9 cellular contexts compared by ENCODE assay signal in the genomic region with DNA sequence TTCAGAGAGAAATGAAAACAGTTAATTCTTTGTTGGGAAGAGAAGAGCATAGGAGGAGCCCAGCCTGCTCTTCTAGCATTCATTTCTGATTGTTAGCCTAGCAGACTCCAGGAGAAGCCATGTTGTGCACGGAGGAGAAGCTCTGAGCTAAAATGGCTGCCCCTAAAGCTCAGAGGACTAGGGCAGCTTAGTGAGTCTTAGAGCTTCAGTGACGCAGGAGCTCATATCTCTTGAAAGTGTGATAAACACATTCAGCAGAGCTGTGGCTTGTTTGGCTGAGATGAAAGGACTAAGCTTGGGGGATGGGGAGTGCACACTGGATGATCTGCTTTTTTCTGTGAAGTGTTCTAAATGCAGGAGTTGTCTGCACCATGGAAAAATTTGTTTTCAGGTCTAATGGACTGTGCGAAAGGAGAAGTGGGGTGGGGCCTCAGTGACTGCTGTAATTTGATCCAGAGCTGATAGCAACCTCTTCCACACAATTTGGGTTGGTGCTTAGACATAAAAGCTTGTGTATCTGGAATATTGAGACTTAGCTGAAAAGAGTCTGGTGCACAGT. TPM values are rescaled to one million over a fixed set of nuclear protein-coding genes. Genes with fewer than 3 reads are reported as not detected.
DNase-seq lines count a peak whose midpoint lies in the region; ATAC-seq and TF ChIP-seq lines count a peak whose summit lies in the region.
"Had no signal": no experiment of that assay in that cellular context is flagged by ENCODE, and none has a peak within 500 bp of the region (broad histone marks: within the 10 kb centered on the region; RNA-seq: fewer than 3 reads in every experiment).

No MANE protein-coding gene starts in this region.

- H3K27me3 Mint-ChIP-seq in activated CD4-positive, alpha-beta T cell treated with anti-CD3 and anti-CD28 coated beads, Interleukin-2, amount 10 ng/mL, durations not matched to agents 24 days and 14 days: no peaks in the 10 kb centered on the region
- H3K27me3 Mint-ChIP-seq: CD8-positive, alpha-beta memory T cell had no signal

- H3K27ac ChIP-seq in dorsolateral prefrontal cortex (peak overlapping the region; percentile 77 to 98 (median 93)), lung (ENCODE audit: low read depth in 1 of 2, low read length in 1 of 2) (peak overlapping the region; percentile 86 to 91), upper lobe of left lung (peak overlapping the region; percentile 45 to 77 (median 74)), RWPE1 (no peak overlapping the region; the same call in 1 of the 2 replicates)

- peaks cover 11% of the 10 kb centered on the region for H3K9me3 Mint-ChIP-seq in activated CD4-positive, alpha-beta T cell treated with anti-CD3 and anti-CD28 coated beads, Interleukin-2, amount 10 ng/mL, durations not matched to agents 24 days and 14 days

- no peaks in the 10 kb centered on the region for H3K4me1 Mint-ChIP-seq in activated CD4-positive, alpha-beta T cell treated with anti-CD3 and anti-CD28 coated beads, Interleukin-2, amount 10 ng/mL, durations not matched to agents 24 days and 14 days

- no peaks in the 10 kb centered on the region for H3K36me3 Mint-ChIP-seq in activated CD4-positive, alpha-beta T cell treated with anti-CD3 and anti-CD28 coated beads, Interleukin-2, amount 10 ng/mL, durations not matched to agents 24 days and 14 days (ENCODE audit: low read depth)
- H3K36me3 Mint-ChIP-seq: CD8-positive, alpha-beta memory T cell had no signal

- DNase-seq in activated CD4-positive, alpha-beta T cell treated with anti-CD3 and anti-CD28 coated beads, Interleukin-2, amount 10 ng/mL, durations not matched to agents 24 days and 14 days: peak; percentile 73
- DNase-seq in activated CD4-positive, alpha-beta T cell treated with anti-CD3 and anti-CD28 coated beads for 4 hours: no peak
- DNase-seq in NCI-H69 (lab: John Stamatoyannopoulos, UW) (peak; percentile 93), dorsolateral prefrontal cortex (peak in 1 of 10 donors; percentile 47), lung (ENCODE audit: low spot score) (no peak), upper lobe of left lung (peak in 1 of 2 donors; percentile 41), RWPE1 (ENCODE audit: low spot score) (no peak), NCI-H446 treated with DMSO at 0.1 percent for 48 hours (lab: John Stamatoyannopoulos, UW) (no peak)

- H3K9me3 ChIP-seq in lung (ENCODE audit: control insufficient read depth in 2 of 2, insufficient read depth in 1 of 2, low read length in 1 of 2): peaks cover 0 to 6% of the 10 kb centered on the region in 2 donors
- no peaks in the 10 kb centered on the region for H3K9me3 ChIP-seq in upper lobe of left lung

- H3K4me1 ChIP-seq in lung (ENCODE audit: control insufficient read depth in 2 of 2, insufficient read depth in 2 of 2, low read length in 2 of 2) (peaks cover 7 to 20% of the 10 kb centered on the region in 2 donors), upper lobe of left lung (peaks cover 19 to 34% (median 27%) of the 10 kb centered on the region in 4 donors)

- POLR2A ChIA-PET in RWPE1 (lab: Yijun Ruan, JAX; ENCODE audit: low non-redundant PET): no interaction called here

- WGBS in lung, 2 donors: 45 to 66% methylated on average over 3 of the region's 3 CpGs
- WGBS in upper lobe of left lung, 2 donors: 36 to 50% methylated on average over 3 of the region's 3 CpGs

- H3K36me3 ChIP-seq in lung (ENCODE audit: control insufficient read depth in 2 of 2, insufficient read depth in 2 of 2, low read length in 2 of 2) (peaks cover 12 to 23% of the 10 kb centered on the region in 2 donors), upper lobe of left lung (peaks cover 0 to 29% (median 11%) of the 10 kb centered on the region in 4 donors)

- no peak for TF ChIP-seq EP300 in upper lobe of left lung (IDR thresholded peaks at IDR 0.05)

- CTCF ChIA-PET in RWPE1 (lab: Yijun Ruan, JAX): interaction anchor here (0.6 to 1.0 kb wide), 2 partner anchors 20 to 180 kb away, joined by 3 to 4 read pairs; no protein-coding TSS in a partner anchor

- H3K27ac Mint-ChIP-seq in activated CD4-positive, alpha-beta T cell treated with anti-CD3 and anti-CD28 coated beads, Interleukin-2, amount 10 ng/mL, durations not matched to agents 24 days and 14 days: peak overlapping the region; percentile 54

- ATAC-seq in lung (ENCODE audit: insufficient read depth, low FRiP score) (no peak), upper lobe of left lung (ENCODE audit: low FRiP score in 2 of 2) (peak; percentile 74 to 87)

- TF ChIP-seq POLR2A in upper lobe of left lung (IDR thresholded peaks at IDR 0.05): no peak

- H3K27me3 ChIP-seq in dorsolateral prefrontal cortex (no peaks in the 10 kb centered on the region), lung (ENCODE audit: control insufficient read depth, insufficient read depth) (no peaks in the 10 kb centered on the region), upper lobe of left lung (no peaks in the 10 kb centered on the region)

- TF ChIP-seq CTCF in dorsolateral prefrontal cortex (IDR thresholded peaks at IDR 0.05 in 54 of 56, conservative IDR thresholded peaks at IDR 0.05 in 2 of 56; ENCODE audit: low read depth in 1 of 56, partially characterized antibody in 56 of 56): no peak
- no peak for TF ChIP-seq CTCF in lung (IDR thresholded peaks at IDR 0.05; ENCODE audit: control extremely low read depth, extremely low read depth)
- TF ChIP-seq CTCF in upper lobe of left lung (IDR thresholded peaks at IDR 0.05): no peak
- no peak for TF ChIP-seq CTCF in RWPE1 (conservative IDR thresholded peaks at IDR 0.05; ENCODE audit: low read depth)

- H3K4me3 Mint-ChIP-seq in activated CD4-positive, alpha-beta T cell treated with anti-CD3 and anti-CD28 coated beads, Interleukin-2, amount 10 ng/mL, durations not matched to agents 24 days and 14 days: no peak overlapping the region

- intact Hi-C loops in activated CD4-positive, alpha-beta T cell treated with anti-CD3 and anti-CD28 coated beads, Interleukin-2, amount 10 ng/mL, durations not matched to agents 24 days and 14 days (cut with micrococcal nuclease): no loop called here
- intact Hi-C loops in dorsolateral prefrontal cortex (cut with DNase I): loop anchor here (2.0 to 5.0 kb wide), 2 partner anchors 59 kb away; partner anchors contain the start of gene ZNF462 (in 2 of the 2)

- H3K4me3 ChIP-seq in dorsolateral prefrontal cortex (peak overlapping the region in 43 of 59 donors; percentile 0 to 46 (median 21)), lung (no peak overlapping the region), upper lobe of left lung (no peak overlapping the region)

RNA-seq across cellular contexts. Expression of gene ZNF462, which starts 58.5 kb away (rescaled TPM):
- 0.37 and 0.50 TPM in 2 replicates for total RNA-seq in activated CD4-positive, alpha-beta T cell treated with anti-CD3 and anti-CD28 coated beads, Interleukin-2, amount 10 ng/mL, durations not matched to agents 24 days and 14 days
- total RNA-seq in dorsolateral prefrontal cortex (10 to 100 TPM; 28.3 to 76.5 (median 48.5) TPM), lung (10 to 100 TPM; 36.5 to 37.7 TPM), upper lobe of left lung (10 to 100 TPM; 17.9 to 85.9 (median 21.2) TPM)
- 1 to 10 TPM; 2.0 to 2.5 TPM for polyA plus RNA-seq in lung
- polyA plus RNA-seq: CD8-positive, alpha-beta memory T cell had no signal

Comparison
In these comparisons a context has a peak if more than half of its experiments do, and no peak if none do; other contexts are left out.
1. DNase-seq: peak in activated CD4-positive, alpha-beta T cell treated with anti-CD3 and anti-CD28 coated beads, Interleukin-2, amount 10 ng/mL, durations not matched to agents 24 days and 14 days (single experiment) and NCI-H69 (single experiment); none in activated CD4-positive, alpha-beta T cell treated with anti-CD3 and anti-CD28 coated beads for 4 hours (0 of 2), lung (single experiment), RWPE1 (single experiment) and NCI-H446 treated with DMSO at 0.1 percent for 48 hours (single experiment).
2. H3K4me3 ChIP-seq: peak in dorsolateral prefrontal cortex (43 of 59); none in lung (single experiment) and upper lobe of left lung (0 of 4).
3. RNA of gene ZNF462, which starts 58.5 kb away (total RNA-seq): 28.3 to 76.5 TPM in dorsolateral prefrontal cortex, 36.5 to 37.7 TPM in lung and 17.9 to 85.9 TPM in upper lobe of left lung; 0.37 to 0.50 TPM in activated CD4-positive, alpha-beta T cell treated with anti-CD3 and anti-CD28 coated beads, Interleukin-2, amount 10 ng/mL, durations not matched to agents 24 days and 14 days; every median in the first group is over 10 times any median in the second.